Comparison of ENCODE assay signal across 1 cellular context in the genomic region with DNA sequence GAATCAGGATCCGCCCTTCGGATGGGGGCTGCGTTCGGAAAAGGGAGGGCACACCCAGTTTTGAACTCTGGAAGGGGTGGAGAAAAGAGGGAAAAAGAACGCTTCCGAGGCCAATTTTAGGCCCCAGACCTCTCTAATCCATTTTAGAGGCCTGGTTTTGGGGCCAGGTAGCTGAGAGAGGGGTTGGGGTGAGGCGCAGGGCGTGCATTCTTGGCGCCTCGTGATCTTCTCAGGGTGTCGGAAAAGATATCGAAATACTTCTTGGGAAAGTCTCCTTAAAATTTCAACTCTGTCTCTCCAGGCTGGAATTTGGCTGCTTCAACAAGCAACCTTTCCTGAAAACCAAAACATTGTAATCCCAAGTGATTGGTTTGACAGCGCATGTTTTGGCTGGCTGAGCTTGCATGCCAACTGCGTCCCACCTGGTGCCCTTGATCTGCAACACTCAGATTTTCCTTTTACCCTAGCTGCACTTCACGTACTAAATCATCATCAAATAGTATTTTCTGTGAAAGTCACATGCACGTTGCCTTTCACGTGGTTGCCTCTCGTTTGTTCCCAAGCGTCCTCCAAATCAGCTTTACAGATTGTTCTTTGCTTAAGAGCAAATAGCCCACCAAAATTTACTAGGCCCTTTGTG.
TF ChIP-seq lines count a peak whose summit lies in the region.

No MANE protein-coding gene starts in this region.

TF ChIP-seq in HepG2, 621 proteins besides CTCF, POLR2A, EP300 and RAD21 (continued from another document and continues in another):
- TF ChIP-seq ZNF343 (CRISPR knock-in tag; IDR thresholded peaks at IDR 0.05) (no peak), CBX1 (IDR thresholded peaks at IDR 0.05; ENCODE audit: low read depth) (no peak), SATB2 (CRISPR knock-in tag; IDR thresholded peaks at IDR 0.05) (no peak), ZEB1 (IDR thresholded peaks at IDR 0.05; ENCODE audit: insufficient replicate concordance, low read depth) (no peak), NPAS2 (CRISPR knock-in tag; IDR thresholded peaks at IDR 0.05; ENCODE audit: borderline replicate concordance) (no peak), ZNF674 (CRISPR knock-in tag; IDR thresholded peaks at IDR 0.05; ENCODE audit: low read depth) (no peak), ZNF549 (CRISPR knock-in tag; IDR thresholded peaks at IDR 0.05) (no peak), ZNF441 (CRISPR knock-in tag; IDR thresholded peaks at IDR 0.05; ENCODE audit: borderline replicate concordance) (no peak), MTA1 (CRISPR knock-in tag; IDR thresholded peaks at IDR 0.05; ENCODE audit: borderline replicate concordance) (no peak), CBX2 (IDR thresholded peaks at IDR 0.05; ENCODE audit: low read depth, low read length) (no peak), CBX2 (CRISPR knock-in tag; IDR thresholded peaks at IDR 0.05; ENCODE audit: low read depth) (no peak), YEATS2 (CRISPR knock-in tag; IDR thresholded peaks at IDR 0.05; ENCODE audit: borderline replicate concordance) (peak; percentile 19; the same call in 1 of the 2 replicates), ZNF598 (CRISPR knock-in tag; IDR thresholded peaks at IDR 0.05; ENCODE audit: borderline replicate concordance) (peak; percentile 84; the same call in 1 of the 2 replicates), ZMAT3 (CRISPR knock-in tag; conservative IDR thresholded peaks at IDR 0.05) (0 out of 2 replicates have a peak, but pooled peaks have one; percentile 15), ZFP82 (CRISPR knock-in tag; IDR thresholded peaks at IDR 0.05; ENCODE audit: borderline replicate concordance) (no peak; the same call in 1 of the 2 replicates), ZNF431 (CRISPR knock-in tag; IDR thresholded peaks at IDR 0.05; ENCODE audit: borderline replicate concordance, low read depth) (no peak; the same call in 1 of the 2 replicates), RXRB (CRISPR knock-in tag; IDR thresholded peaks at IDR 0.05; ENCODE audit: borderline replicate concordance) (no peak), TAF15 (IDR thresholded peaks at IDR 0.05; ENCODE audit: low read depth, low read length, poor library complexity, severe bottlenecking) (no peak), ZFP36L1 (CRISPR knock-in tag; IDR thresholded peaks at IDR 0.05) (no peak; the same call in 1 of the 2 replicates), HOXA9 (CRISPR knock-in tag; IDR thresholded peaks at IDR 0.05; ENCODE audit: borderline replicate concordance) (no peak), ZNF10 (CRISPR knock-in tag; IDR thresholded peaks at IDR 0.05; ENCODE audit: borderline replicate concordance, low read depth) (no peak), DNMT3B (CRISPR knock-in tag; conservative IDR thresholded peaks at IDR 0.05) (no peak), TBP (CRISPR knock-in tag; IDR thresholded peaks at IDR 0.05) (no peak), ZNF101 (CRISPR knock-in tag; IDR thresholded peaks at IDR 0.05; ENCODE audit: borderline replicate concordance, low read depth) (no peak; the same call in 1 of the 2 replicates), KAT7 (CRISPR knock-in tag; IDR thresholded peaks at IDR 0.05; ENCODE audit: borderline replicate concordance) (no peak), ZNF256 (CRISPR knock-in tag; conservative IDR thresholded peaks at IDR 0.05) (0 out of 2 replicates have a peak, but pooled peaks have one; percentile 30), KMT2A (CRISPR knock-in tag; IDR thresholded peaks at IDR 0.05) (no peak; the same call in none of the 2 replicates), MAF1 (CRISPR knock-in tag; IDR thresholded peaks at IDR 0.05; ENCODE audit: borderline replicate concordance) (no peak), MED1 (CRISPR knock-in tag; IDR thresholded peaks at IDR 0.05) (no peak; the same call in 1 of the 2 replicates), TGIF2 (CRISPR knock-in tag; IDR thresholded peaks at IDR 0.05) (no peak), HDAC6 (IDR thresholded peaks at IDR 0.05; ENCODE audit: low read depth, low read length) (no peak), ZBTB20 (CRISPR knock-in tag; IDR thresholded peaks at IDR 0.05; ENCODE audit: borderline replicate concordance, low read depth) (no peak), TSC22D2 (CRISPR knock-in tag; IDR thresholded peaks at IDR 0.05; ENCODE audit: borderline replicate concordance) (no peak), JUNB (CRISPR knock-in tag; IDR thresholded peaks at IDR 0.05; ENCODE audit: borderline replicate concordance) (no peak), ATF1 (CRISPR knock-in tag; IDR thresholded peaks at IDR 0.05) (no peak), CHD4 (IDR thresholded peaks at IDR 0.05; ENCODE audit: borderline replicate concordance, low read length) (0 out of 2 replicates have a peak, but pooled peaks have one; percentile 43), NR2F2 (IDR thresholded peaks at IDR 0.05; ENCODE audit: borderline replicate concordance, low read depth) (no peak), ZNF263 (CRISPR knock-in tag; IDR thresholded peaks at IDR 0.05) (no peak), HMGA1 (CRISPR knock-in tag; conservative IDR thresholded peaks at IDR 0.05) (no peak), ZNF556 (CRISPR knock-in tag; IDR thresholded peaks at IDR 0.05; ENCODE audit: borderline replicate concordance) (0 out of 2 replicates have a peak, but pooled peaks have one; percentile 7), CBFB (CRISPR knock-in tag; IDR thresholded peaks at IDR 0.05) (no peak), TBX2 (CRISPR knock-in tag; IDR thresholded peaks at IDR 0.05; ENCODE audit: borderline replicate concordance) (no peak; the same call in 1 of the 2 replicates), ZBTB1 (CRISPR knock-in tag; IDR thresholded peaks at IDR 0.05; ENCODE audit: borderline replicate concordance) (no peak), ZBTB7A (CRISPR knock-in tag; IDR thresholded peaks at IDR 0.05) (no peak), ZNF713 (CRISPR knock-in tag; IDR thresholded peaks at IDR 0.05) (no peak)
- TF ChIP-seq, protein P1, sequence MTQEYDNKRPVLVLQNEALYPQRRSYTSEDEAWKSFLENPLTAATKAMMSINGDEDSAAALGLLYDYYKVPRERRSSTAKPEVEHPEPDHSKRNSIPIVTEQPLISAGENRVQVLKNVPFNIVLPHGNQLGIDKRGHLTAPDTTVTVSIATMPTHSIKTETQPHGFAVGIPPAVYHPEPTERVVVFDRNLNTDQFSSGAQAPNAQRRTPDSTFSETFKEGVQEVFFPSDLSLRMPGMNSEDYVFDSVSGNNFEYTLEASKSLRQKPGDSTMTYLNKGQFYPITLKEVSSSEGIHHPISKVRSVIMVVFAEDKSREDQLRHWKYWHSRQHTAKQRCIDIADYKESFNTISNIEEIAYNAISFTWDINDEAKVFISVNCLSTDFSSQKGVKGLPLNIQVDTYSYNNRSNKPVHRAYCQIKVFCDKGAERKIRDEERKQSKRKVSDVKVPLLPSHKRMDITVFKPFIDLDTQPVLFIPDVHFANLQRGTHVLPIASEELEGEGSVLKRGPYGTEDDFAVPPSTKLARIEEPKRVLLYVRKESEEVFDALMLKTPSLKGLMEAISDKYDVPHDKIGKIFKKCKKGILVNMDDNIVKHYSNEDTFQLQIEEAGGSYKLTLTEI (CRISPR knock-in tag; conservative IDR thresholded peaks at IDR 0.05) = no peak
- TF ChIP-seq, protein P2, sequence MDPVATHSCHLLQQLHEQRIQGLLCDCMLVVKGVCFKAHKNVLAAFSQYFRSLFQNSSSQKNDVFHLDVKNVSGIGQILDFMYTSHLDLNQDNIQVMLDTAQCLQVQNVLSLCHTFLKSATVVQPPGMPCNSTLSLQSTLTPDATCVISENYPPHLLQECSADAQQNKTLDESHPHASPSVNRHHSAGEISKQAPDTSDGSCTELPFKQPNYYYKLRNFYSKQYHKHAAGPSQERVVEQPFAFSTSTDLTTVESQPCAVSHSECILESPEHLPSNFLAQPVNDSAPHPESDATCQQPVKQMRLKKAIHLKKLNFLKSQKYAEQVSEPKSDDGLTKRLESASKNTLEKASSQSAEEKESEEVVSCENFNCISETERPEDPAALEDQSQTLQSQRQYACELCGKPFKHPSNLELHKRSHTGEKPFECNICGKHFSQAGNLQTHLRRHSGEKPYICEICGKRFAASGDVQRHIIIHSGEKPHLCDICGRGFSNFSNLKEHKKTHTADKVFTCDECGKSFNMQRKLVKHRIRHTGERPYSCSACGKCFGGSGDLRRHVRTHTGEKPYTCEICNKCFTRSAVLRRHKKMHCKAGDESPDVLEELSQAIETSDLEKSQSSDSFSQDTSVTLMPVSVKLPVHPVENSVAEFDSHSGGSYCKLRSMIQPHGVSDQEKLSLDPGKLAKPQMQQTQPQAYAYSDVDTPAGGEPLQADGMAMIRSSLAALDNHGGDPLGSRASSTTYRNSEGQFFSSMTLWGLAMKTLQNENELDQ (CRISPR knock-in tag; IDR thresholded peaks at IDR 0.05; ENCODE audit: borderline replicate concordance) = no peak
- TF ChIP-seq, protein P3, sequence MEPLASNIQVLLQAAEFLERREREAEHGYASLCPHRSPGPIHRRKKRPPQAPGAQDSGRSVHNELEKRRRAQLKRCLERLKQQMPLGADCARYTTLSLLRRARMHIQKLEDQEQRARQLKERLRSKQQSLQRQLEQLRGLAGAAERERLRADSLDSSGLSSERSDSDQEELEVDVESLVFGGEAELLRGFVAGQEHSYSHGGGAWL (CRISPR knock-in tag; IDR thresholded peaks at IDR 0.05) = no peak
- TF ChIP-seq, protein P4, sequence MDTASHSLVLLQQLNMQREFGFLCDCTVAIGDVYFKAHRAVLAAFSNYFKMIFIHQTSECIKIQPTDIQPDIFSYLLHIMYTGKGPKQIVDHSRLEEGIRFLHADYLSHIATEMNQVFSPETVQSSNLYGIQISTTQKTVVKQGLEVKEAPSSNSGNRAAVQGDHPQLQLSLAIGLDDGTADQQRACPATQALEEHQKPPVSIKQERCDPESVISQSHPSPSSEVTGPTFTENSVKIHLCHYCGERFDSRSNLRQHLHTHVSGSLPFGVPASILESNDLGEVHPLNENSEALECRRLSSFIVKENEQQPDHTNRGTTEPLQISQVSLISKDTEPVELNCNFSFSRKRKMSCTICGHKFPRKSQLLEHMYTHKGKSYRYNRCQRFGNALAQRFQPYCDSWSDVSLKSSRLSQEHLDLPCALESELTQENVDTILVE (CRISPR knock-in tag; IDR thresholded peaks at IDR 0.05) = no peak
- TF ChIP-seq, protein P5, sequence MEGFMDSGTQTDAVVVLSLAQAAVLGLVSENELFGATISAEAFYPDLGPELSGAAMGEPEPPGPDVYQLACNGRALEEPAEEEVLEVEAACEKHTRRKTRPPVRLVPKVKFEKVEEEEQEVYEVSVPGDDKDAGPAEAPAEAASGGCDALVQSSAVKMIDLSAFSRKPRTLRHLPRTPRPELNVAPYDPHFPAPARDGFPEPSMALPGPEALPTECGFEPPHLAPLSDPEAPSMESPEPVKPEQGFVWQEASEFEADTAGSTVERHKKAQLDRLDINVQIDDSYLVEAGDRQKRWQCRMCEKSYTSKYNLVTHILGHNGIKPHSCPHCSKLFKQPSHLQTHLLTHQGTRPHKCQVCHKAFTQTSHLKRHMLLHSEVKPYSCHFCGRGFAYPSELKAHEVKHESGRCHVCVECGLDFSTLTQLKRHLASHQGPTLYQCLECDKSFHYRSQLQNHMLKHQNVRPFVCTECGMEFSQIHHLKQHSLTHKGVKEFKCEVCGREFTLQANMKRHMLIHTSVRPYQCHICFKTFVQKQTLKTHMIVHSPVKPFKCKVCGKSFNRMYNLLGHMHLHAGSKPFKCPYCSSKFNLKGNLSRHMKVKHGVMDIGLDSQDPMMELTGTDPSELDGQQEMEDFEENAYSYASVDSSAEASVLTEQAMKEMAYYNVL (CRISPR knock-in tag; IDR thresholded peaks at IDR 0.05; ENCODE audit: borderline replicate concordance) = 0 out of 2 replicates have a peak, but pooled peaks have one; percentile 37
- TF ChIP-seq, protein P6, sequence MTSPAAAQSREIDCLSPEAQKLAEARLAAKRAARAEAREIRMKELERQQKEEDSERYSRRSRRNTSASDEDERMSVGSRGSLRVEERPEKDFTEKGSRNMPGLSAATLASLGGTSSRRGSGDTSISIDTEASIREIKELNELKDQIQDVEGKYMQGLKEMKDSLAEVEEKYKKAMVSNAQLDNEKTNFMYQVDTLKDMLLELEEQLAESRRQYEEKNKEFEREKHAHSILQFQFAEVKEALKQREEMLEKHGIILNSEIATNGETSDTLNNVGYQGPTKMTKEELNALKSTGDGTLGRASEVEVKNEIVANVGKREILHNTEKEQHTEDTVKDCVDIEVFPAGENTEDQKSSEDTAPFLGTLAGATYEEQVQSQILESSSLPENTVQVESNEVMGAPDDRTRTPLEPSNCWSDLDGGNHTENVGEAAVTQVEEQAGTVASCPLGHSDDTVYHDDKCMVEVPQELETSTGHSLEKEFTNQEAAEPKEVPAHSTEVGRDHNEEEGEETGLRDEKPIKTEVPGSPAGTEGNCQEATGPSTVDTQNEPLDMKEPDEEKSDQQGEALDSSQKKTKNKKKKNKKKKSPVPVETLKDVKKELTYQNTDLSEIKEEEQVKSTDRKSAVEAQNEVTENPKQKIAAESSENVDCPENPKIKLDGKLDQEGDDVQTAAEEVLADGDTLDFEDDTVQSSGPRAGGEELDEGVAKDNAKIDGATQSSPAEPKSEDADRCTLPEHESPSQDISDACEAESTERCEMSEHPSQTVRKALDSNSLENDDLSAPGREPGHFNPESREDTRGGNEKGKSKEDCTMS (CRISPR knock-in tag; conservative IDR thresholded peaks at IDR 0.05) = no peak
- TF ChIP-seq, protein P7, sequence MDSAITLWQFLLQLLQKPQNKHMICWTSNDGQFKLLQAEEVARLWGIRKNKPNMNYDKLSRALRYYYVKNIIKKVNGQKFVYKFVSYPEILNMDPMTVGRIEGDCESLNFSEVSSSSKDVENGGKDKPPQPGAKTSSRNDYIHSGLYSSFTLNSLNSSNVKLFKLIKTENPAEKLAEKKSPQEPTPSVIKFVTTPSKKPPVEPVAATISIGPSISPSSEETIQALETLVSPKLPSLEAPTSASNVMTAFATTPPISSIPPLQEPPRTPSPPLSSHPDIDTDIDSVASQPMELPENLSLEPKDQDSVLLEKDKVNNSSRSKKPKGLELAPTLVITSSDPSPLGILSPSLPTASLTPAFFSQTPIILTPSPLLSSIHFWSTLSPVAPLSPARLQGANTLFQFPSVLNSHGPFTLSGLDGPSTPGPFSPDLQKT (CRISPR knock-in tag; IDR thresholded peaks at IDR 0.05; ENCODE audit: borderline replicate concordance) = no peak
- TF ChIP-seq, protein P8, sequence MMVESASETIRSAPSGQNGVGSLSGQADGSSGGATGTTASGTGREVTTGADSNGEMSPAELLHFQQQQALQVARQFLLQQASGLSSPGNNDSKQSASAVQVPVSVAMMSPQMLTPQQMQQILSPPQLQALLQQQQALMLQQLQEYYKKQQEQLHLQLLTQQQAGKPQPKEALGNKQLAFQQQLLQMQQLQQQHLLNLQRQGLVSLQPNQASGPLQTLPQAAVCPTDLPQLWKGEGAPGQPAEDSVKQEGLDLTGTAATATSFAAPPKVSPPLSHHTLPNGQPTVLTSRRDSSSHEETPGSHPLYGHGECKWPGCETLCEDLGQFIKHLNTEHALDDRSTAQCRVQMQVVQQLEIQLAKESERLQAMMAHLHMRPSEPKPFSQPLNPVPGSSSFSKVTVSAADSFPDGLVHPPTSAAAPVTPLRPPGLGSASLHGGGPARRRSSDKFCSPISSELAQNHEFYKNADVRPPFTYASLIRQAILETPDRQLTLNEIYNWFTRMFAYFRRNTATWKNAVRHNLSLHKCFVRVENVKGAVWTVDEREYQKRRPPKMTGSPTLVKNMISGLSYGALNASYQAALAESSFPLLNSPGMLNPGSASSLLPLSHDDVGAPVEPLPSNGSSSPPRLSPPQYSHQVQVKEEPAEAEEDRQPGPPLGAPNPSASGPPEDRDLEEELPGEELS (CRISPR knock-in tag; IDR thresholded peaks at IDR 0.05) = no peak
